Comparison of ENCODE assay signal across 16 cellular contexts in the genomic region with DNA sequence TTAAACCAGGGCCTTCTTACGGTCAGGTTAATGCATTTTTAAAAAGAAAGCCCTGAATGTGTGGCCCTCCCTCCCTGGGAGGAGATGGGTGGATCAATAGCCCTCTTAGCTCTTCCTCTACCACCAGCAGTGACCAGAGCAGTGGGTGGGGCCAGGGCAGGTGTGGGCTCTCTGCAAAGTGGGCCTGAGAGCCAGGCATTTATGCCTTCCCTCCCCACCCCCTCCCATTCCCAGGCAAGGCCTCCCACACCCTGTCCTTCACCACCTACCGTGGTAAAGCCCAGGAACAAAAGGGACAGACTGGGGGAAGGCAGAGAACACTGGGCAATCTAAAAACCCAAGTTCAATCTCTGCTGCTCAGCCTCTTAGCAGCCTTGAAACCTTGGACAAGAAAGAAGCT.
A peak's percentile ranks its signal among the peaks of the same experiment; 100 is the strongest.
DNase-seq lines count a peak whose midpoint lies in the region; ATAC-seq and TF ChIP-seq lines count a peak whose summit lies in the region.
"Had no signal": no experiment of that assay in that cellular context is flagged by ENCODE, and none has a peak within 500 bp of the region (broad histone marks: within the 10 kb centered on the region; RNA-seq: fewer than 3 reads in every experiment).

No MANE protein-coding gene starts in this region.

- no peaks in the 10 kb centered on the region for H3K36me3 ChIP-seq in H7 (replicated peaks; ENCODE audit: control insufficient read depth, insufficient read depth, low read length)
- H3K36me3 ChIP-seq: breast epithelium had no signal

- peaks cover 79% of the 10 kb centered on the region for H3K4me1 Mint-ChIP-seq in WTC11

- no peak overlapping the region for H3K4me3 Mint-ChIP-seq in WTC11
- H3K4me3 Mint-ChIP-seq: B cell, T-cell had no signal

- POLR2A ChIA-PET in WTC11 (lab: Charles Lee), result no interaction called here

- H3K36me3 Mint-ChIP-seq in WTC11, result peaks cover 2% of the 10 kb centered on the region; the same call in 1 of the 2 replicates

- peak overlapping the region; percentile 87 for H3K27ac Mint-ChIP-seq in WTC11
- H3K27ac Mint-ChIP-seq: B cell had no signal

- H3K4me3 ChIP-seq in H7 (ENCODE audit: insufficient read depth, low read depth, low read length), result no peak overlapping the region
- H3K4me3 ChIP-seq: breast epithelium had no signal

- no peaks in the 10 kb centered on the region; the same call in 1 of the 2 replicates for H3K27me3 Mint-ChIP-seq in WTC11 (ENCODE audit: low read depth)
- H3K27me3 Mint-ChIP-seq: B cell, T-cell had no signal

- CTCF ChIA-PET in WTC11 (lab: Charles Lee), result interaction anchor here (0.7 to 2.2 kb wide), 11 partner anchors 10 to 147 kb away, joined by 3 to 8 read pairs (median 4); no protein-coding TSS in a partner anchor

- no peak for TF ChIP-seq CTCF in WTC11 (IDR thresholded peaks at IDR 0.05)

- ATAC-seq in WTC11, result peak; percentile 66
- peak; percentile 81 for ATAC-seq in left colon
- ATAC-seq: T-cell had no signal

- peak; percentile 57 for DNase-seq in H7
- peak; percentile 32 to 85 for DNase-seq in NCI-H187 (lab: John Stamatoyannopoulos, UW)
- DNase-seq in WTC11 (ENCODE audit: low spot score), result peak; percentile 48
- peak; percentile 67 to 72 for DNase-seq in left colon
- no peak for DNase-seq in RKO (ENCODE audit: low spot score)
- no peak for DNase-seq in activated CD8-positive, alpha-beta memory T cell treated with anti-CD3 and anti-CD28 coated beads, Interleukin-2, amount 50 U/mL, for 48 hours
- DNase-seq in activated gamma-delta T cell (lab: John Stamatoyannopoulos, UW), result no peak
- DNase-seq in GM03348 (ENCODE audit: low spot score), result no peak
- DNase-seq: activated CD8-positive, alpha-beta memory T cell treated with anti-CD3 and anti-CD28 coated beads, Interleukin-2, amount 50 U/mL, for 4 hours; activated naive CD4-positive, alpha-beta T cell treated with anti-CD3 and anti-CD28 coated beads, Interleukin-2, amount 50 U/mL, for 16 hours; effector CD8-positive, alpha-beta T cell; small intestine; stimulated activated naive CD4-positive, alpha-beta T cell treated with Interleukin-2 at 50 U/mL for 16 hours; T-cell had no signal

- intact Hi-C loops in left colon (cut with DNase I, micrococcal nuclease), result no loop called here

- no peaks in the 10 kb centered on the region for H3K27me3 ChIP-seq in H7 (ENCODE audit: control insufficient read depth, insufficient read depth, low read length)
- H3K27me3 ChIP-seq: breast epithelium had no signal

- no peaks in the 10 kb centered on the region for H3K9me3 Mint-ChIP-seq in WTC11
- H3K9me3 Mint-ChIP-seq: T-cell had no signal

TF ChIP-seq in WTC11, 78 proteins besides CTCF, POLR2A, EP300 and RAD21:
- TF ChIP-seq OVOL2 (CRISPR knock-in tag; IDR thresholded peaks at IDR 0.05; ENCODE audit: borderline replicate concordance) (no peak), ZNF138 (CRISPR knock-in tag; conservative IDR thresholded peaks at IDR 0.05) (0 out of 2 replicates have a peak, but pooled peaks have one; percentile 19)

Comparison
In these comparisons a context has a peak if more than half of its experiments do, and no peak if none do; other contexts are left out.
1. DNase-seq: peak in H7 (single experiment), NCI-H187 (2 of 2), WTC11 (single experiment) and left colon (2 of 2); none in RKO (single experiment), activated CD8-positive, alpha-beta memory T cell treated with anti-CD3 and anti-CD28 coated beads, Interleukin-2, amount 50 U/mL, for 48 hours (single experiment), activated gamma-delta T cell (single experiment) and GM03348 (single experiment).